1 cellular context compared by ENCODE assay signal in the genomic region with DNA sequence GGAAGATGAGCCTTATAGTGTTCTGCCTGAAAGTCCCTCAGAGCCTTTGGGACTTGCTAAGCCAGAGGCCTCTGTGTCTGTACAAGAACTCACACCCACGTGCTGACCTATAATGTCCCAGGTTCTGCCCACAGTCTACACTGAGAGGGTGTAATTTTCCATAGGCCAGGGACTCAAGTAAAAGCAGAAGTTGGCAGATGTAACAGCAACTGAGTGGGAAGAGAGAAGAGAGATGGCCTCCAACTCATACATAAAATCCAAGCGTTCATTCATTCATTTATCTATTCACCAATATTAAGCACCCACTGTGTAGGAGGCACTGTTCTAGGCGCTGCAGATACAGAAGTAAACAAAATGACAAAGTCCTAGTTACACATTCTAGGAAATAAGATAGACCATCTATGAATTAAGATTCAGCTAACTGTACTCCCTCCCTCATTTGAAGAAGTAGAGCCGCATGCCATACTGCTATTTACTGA.
TF ChIP-seq lines count a peak whose summit lies in the region.

No MANE protein-coding gene starts in this region.

TF ChIP-seq in GM12878, 131 proteins besides CTCF, POLR2A, EP300 and RAD21 (continued from another document):
- TF ChIP-seq, protein P1, sequence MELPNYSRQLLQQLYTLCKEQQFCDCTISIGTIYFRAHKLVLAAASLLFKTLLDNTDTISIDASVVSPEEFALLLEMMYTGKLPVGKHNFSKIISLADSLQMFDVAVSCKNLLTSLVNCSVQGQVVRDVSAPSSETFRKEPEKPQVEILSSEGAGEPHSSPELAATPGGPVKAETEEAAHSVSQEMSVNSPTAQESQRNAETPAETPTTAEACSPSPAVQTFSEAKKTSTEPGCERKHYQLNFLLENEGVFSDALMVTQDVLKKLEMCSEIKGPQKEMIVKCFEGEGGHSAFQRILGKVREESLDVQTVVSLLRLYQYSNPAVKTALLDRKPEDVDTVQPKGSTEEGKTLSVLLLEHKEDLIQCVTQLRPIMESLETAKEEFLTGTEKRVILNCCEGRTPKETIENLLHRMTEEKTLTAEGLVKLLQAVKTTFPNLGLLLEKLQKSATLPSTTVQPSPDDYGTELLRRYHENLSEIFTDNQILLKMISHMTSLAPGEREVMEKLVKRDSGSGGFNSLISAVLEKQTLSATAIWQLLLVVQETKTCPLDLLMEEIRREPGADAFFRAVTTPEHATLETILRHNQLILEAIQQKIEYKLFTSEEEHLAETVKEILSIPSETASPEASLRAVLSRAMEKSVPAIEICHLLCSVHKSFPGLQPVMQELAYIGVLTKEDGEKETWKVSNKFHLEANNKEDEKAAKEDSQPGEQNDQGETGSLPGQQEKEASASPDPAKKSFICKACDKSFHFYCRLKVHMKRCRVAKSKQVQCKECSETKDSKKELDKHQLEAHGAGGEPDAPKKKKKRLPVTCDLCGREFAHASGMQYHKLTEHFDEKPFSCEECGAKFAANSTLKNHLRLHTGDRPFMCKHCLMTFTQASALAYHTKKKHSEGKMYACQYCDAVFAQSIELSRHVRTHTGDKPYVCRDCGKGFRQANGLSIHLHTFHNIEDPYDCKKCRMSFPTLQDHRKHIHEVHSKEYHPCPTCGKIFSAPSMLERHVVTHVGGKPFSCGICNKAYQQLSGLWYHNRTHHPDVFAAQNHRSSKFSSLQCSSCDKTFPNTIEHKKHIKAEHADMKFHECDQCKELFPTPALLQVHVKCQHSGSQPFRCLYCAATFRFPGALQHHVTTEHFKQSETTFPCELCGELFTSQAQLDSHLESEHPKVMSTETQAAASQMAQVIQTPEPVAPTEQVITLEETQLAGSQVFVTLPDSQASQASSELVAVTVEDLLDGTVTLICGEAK (IDR thresholded peaks at IDR 0.05; ENCODE audit: borderline replicate concordance) = peak; percentile 25; the same call in 1 of the 2 replicates
- no peak for TF ChIP-seq POLR2AphosphoS2 (IDR thresholded peaks at IDR 0.05; ENCODE audit: low read depth, low read length)
